ENCODE assay signal across 29 cellular contexts in the genomic region with DNA sequence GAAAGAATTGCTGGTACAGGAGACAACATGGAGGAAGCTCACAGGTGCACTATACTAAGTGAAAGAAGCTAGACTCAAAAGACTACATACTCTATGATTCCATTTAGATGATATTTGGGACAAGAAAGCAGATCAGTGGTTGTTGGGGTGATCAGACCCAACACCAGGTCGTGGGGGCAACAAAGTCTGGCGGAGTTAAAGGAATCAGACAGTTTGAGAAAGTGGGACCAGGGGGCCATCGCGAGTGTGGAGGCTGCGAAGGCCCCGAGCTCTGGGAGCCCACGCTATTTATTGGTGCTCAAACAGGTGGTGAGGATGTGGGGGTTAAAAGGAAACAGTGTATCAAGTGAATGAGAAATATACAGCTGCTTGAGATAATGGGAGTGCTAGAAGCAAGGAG.
"Had no signal": no experiment of that assay in that cellular context is flagged by ENCODE, and none has a peak within 500 bp of the region (broad histone marks: within the 10 kb centered on the region; RNA-seq: fewer than 3 reads in every experiment).

No MANE protein-coding gene starts in this region.

- H3K27ac Mint-ChIP-seq: dendritic cell treated with granulocyte-macrophage colony-stimulating factor and Interleukin-4, amounts not matched to agents 40 ng/mL and 50 ng/mL, for 4 days; effector memory CD8-positive, alpha-beta T cell; endodermal cell had no signal

- H3K4me1 Mint-ChIP-seq: endodermal cell had no signal

- H3K9me3 Mint-ChIP-seq: effector memory CD8-positive, alpha-beta T cell had no signal

- H3K4me1 ChIP-seq: colonic mucosa, esophagus muscularis mucosa, foreskin keratinocyte, gastroesophageal sphincter, heart right ventricle had no signal

- ATAC-seq: effector memory CD8-positive, alpha-beta T cell; esophagus mucosa; foreskin keratinocyte; gastrocnemius medialis; gastroesophageal sphincter; heart left ventricle; heart right ventricle had no signal

- H3K27me3 ChIP-seq: colonic mucosa, dorsolateral prefrontal cortex, esophagus muscularis mucosa, esophagus squamous epithelium, foreskin keratinocyte, gastrocnemius medialis, gastroesophageal sphincter, heart left ventricle, heart right ventricle had no signal

- FAIRE-seq: colon, endometrium, endothelial cell of umbilical vein, frontal cortex had no signal

- DNase-seq: colonic mucosa; cortex of kidney; dermis blood vessel endothelial cell; dorsolateral prefrontal cortex; effector CD4-positive, alpha-beta T cell; effector CD8-positive, alpha-beta T cell; effector memory CD4-positive, alpha-beta T cell; effector memory CD8-positive, alpha-beta T cell; endodermal cell; erythroblast; esophagus squamous epithelium; foreskin fibroblast; foreskin keratinocyte; foreskin melanocyte; gastrocnemius medialis; glutamatergic neuron; head of caudate nucleus; heart left ventricle; heart right ventricle had no signal

- H3K9me3 ChIP-seq: colonic mucosa, gastrocnemius medialis had no signal

- H3K27ac ChIP-seq: colonic mucosa, coronary artery, dorsolateral prefrontal cortex, epithelial cell of prostate, esophagus muscularis mucosa, esophagus squamous epithelium, foreskin keratinocyte, gastrocnemius medialis, gastroesophageal sphincter, heart left ventricle, heart right ventricle had no signal

- H3K4me3 Mint-ChIP-seq: dendritic cell treated with granulocyte-macrophage colony-stimulating factor and Interleukin-4, amounts not matched to agents 40 ng/mL and 50 ng/mL, for 4 days; effector memory CD8-positive, alpha-beta T cell; endodermal cell had no signal

- H3K36me3 ChIP-seq: colonic mucosa, esophagus muscularis mucosa, esophagus squamous epithelium, gastrocnemius medialis, gastroesophageal sphincter, heart left ventricle, heart right ventricle had no signal

- H3K4me3 ChIP-seq: colonic mucosa, coronary artery, dorsolateral prefrontal cortex, esophagus muscularis mucosa, esophagus squamous epithelium, gastrocnemius medialis, gastroesophageal sphincter, heart left ventricle, heart right ventricle had no signal
